8 cellular contexts compared by ENCODE assay signal in genomic region chr20:51456511-51457280, GRCh38.
A peak's percentile ranks its signal among the peaks of the same experiment; 100 is the strongest.
DNase-seq lines count a peak whose midpoint lies in the region; ATAC-seq and TF ChIP-seq lines count a peak whose summit lies in the region.

No MANE protein-coding gene starts in this region.

- no peaks in the 10 kb centered on the region for H3K36me3 ChIP-seq in SJCRH30
- H3K36me3 ChIP-seq in transverse colon: no peaks in the 10 kb centered on the region
- no peaks in the 10 kb centered on the region for H3K36me3 ChIP-seq in WERI-Rb-1

- no peak for TF ChIP-seq CTCF in HL-60 (IDR thresholded peaks at IDR 0.05; ENCODE audit: insufficient read depth, low read length)
- no peak for TF ChIP-seq CTCF in epithelial cell of esophagus (IDR thresholded peaks at IDR 0.05; ENCODE audit: insufficient read depth, low read depth, low read length, missing control alignments)
- TF ChIP-seq CTCF in transverse colon (IDR thresholded peaks at IDR 0.05): no peak
- TF ChIP-seq CTCF in WERI-Rb-1 (IDR thresholded peaks at IDR 0.05; ENCODE audit: low read depth, low read length): no peak

- WGBS in transverse colon (ENCODE audit: low coverage in 1 of 2), 2 donors: 38% methylated on average over 16 of the region's 16 CpGs; no CpG with 5 or more reads in 1 of the 2 donors

- TF ChIP-seq EP300 in transverse colon (IDR thresholded peaks at IDR 0.05; ENCODE audit: low read depth): no peak

- intact Hi-C loops in transverse colon (cut with DNase I; ENCODE audit: low total_unique reads): no loop called here

- peaks cover 16% of the 10 kb centered on the region; the same call in 1 of the 2 replicates for H3K9me3 ChIP-seq in SJCRH30 (replicated peaks)
- no peaks in the 10 kb centered on the region for H3K9me3 ChIP-seq in transverse colon
- peaks cover 8% of the 10 kb centered on the region for H3K9me3 ChIP-seq in WERI-Rb-1 (ENCODE audit: severe bottlenecking)

- in situ Hi-C loops in transverse colon (cut with MboI; ENCODE audit: low pct_ligation_motif_present in 1 of 4, low pct_unique_long_range_greater_than_20kb in 1 of 4, low sequenced_read_pairs in 3 of 4): no loop called here

- no peak for ATAC-seq in GM19023 (IDR thresholded peaks at IDR 0.05; ENCODE audit: unreplicated experiment)

- DNase-seq in AG08395 (ENCODE audit: low spot score) (peak; percentile 96), HL-60 (ENCODE audit: low read depth in 1 of 2, low spot score in 1 of 2) (peak; percentile 9 to 70), SJCRH30 (peak; percentile 96 to 97), epithelial cell of esophagus (ENCODE audit: low read depth) (peak; percentile 97), mesenteric fat pad (ENCODE audit: low spot score) (peak; percentile 97), transverse colon (peak; percentile 89), WERI-Rb-1 (no peak)

- H3K4me1 ChIP-seq in SJCRH30 (peaks cover 8% of the 10 kb centered on the region), transverse colon (peaks cover 3 to 21% (median 20%) of the 10 kb centered on the region in 4 donors)

- no peak for TF ChIP-seq POLR2A in transverse colon (IDR thresholded peaks at IDR 0.05)

- no peaks in the 10 kb centered on the region for H3K27me3 ChIP-seq in HL-60 (ENCODE audit: insufficient read depth, poor library complexity, severe bottlenecking)
- 0 out of 2 replicates have a peak, but pooled peaks cover 3% of the 10 kb centered on the region for H3K27me3 ChIP-seq in SJCRH30
- no peaks in the 10 kb centered on the region for H3K27me3 ChIP-seq in transverse colon
- peaks cover 82% of the 10 kb centered on the region for H3K27me3 ChIP-seq in WERI-Rb-1 (ENCODE audit: insufficient read depth, low read depth, severe bottlenecking)

- H3K27ac ChIP-seq in HL-60 (replicated peaks) (0 out of 2 replicates have a peak overlapping the region, but pooled peaks have one; percentile 2), SJCRH30 (no peak overlapping the region; the same call in 1 of the 2 replicates), transverse colon (peak overlapping the region; percentile 62 to 81 (median 77)), WERI-Rb-1 (no peak overlapping the region)

- H3K4me3 ChIP-seq in HL-60 (replicated peaks; ENCODE audit: insufficient read depth, low read length) (no peak overlapping the region), SJCRH30 (no peak overlapping the region), epithelial cell of esophagus (ENCODE audit: low read length) (peak overlapping the region; percentile 32), transverse colon (no peak overlapping the region), WERI-Rb-1 (ENCODE audit: low read depth, low read length) (no peak overlapping the region)

Comparison
In these comparisons a context has a peak if more than half of its experiments do, and no peak if none do; other contexts are left out.
1. H3K27ac ChIP-seq: peak in HL-60 (single experiment) and transverse colon (4 of 4); none in SJCRH30 (single experiment) and WERI-Rb-1 (single experiment).